ENCODE assay signal across 17 cellular contexts in genomic region chr11:36030707-36031365, GRCh38.
DNase-seq lines count a peak whose midpoint lies in the region; ATAC-seq and TF ChIP-seq lines count a peak whose summit lies in the region.
"Had no signal": no experiment of that assay in that cellular context is flagged by ENCODE, and none has a peak within 500 bp of the region (broad histone marks: within the 10 kb centered on the region; RNA-seq: fewer than 3 reads in every experiment).

No MANE protein-coding gene starts in this region.

- peaks cover 1% of the 10 kb centered on the region for H3K9me3 ChIP-seq in trophoblast cell (ENCODE audit: insufficient read depth, low read depth, low read length)
- H3K9me3 ChIP-seq: colonic mucosa, left lung had no signal

- no peaks in the 10 kb centered on the region for H3K36me3 Mint-ChIP-seq in stimulated activated effector memory CD8-positive, alpha-beta T cell treated with anti-CD3 and anti-CD28 coated beads, Interleukin-12 subunit alpha, Interleukin-12 subunit beta, amount 100 ng/mL, for 72 hours

- no peak overlapping the region for H3K9ac ChIP-seq in trophoblast cell (ENCODE audit: low read length)

- H2BK120ac ChIP-seq in trophoblast cell (ENCODE audit: insufficient read depth, low read length, poor library complexity) = peak overlapping the region; percentile 36

- H3K4me3 ChIP-seq in fibroblast of mammary gland (ENCODE audit: control insufficient read depth, low read depth, low read length) = no peak overlapping the region
- no peak overlapping the region for H3K4me3 ChIP-seq in trophoblast cell (ENCODE audit: low read depth, low read length)
- H3K4me3 ChIP-seq: colonic mucosa, left lung had no signal

- H3K23ac ChIP-seq in trophoblast cell (ENCODE audit: low read length) = no peak overlapping the region

- H3K4me2 ChIP-seq in trophoblast cell (ENCODE audit: low read length) = no peak overlapping the region

- H2AFZ ChIP-seq in trophoblast cell (ENCODE audit: insufficient read depth, low read length, poor library complexity) = no peak overlapping the region

- no peak overlapping the region for H3K27ac ChIP-seq in trophoblast cell (ENCODE audit: low read depth, low read length)
- H3K27ac ChIP-seq: colonic mucosa, HL-60, left lung had no signal

- H4K12ac ChIP-seq in trophoblast cell (ENCODE audit: low read depth, low read length) = no peak overlapping the region

- no peak overlapping the region for H3K14ac ChIP-seq in trophoblast cell (ENCODE audit: low read length)

- no peaks in the 10 kb centered on the region for H3K4me1 Mint-ChIP-seq in stimulated activated effector memory CD8-positive, alpha-beta T cell treated with anti-CD3 and anti-CD28 coated beads, Interleukin-12 subunit alpha, Interleukin-12 subunit beta, amount 100 ng/mL, for 72 hours
- H3K4me1 Mint-ChIP-seq: activated CD4-positive, alpha-beta T cell treated with anti-CD3 and anti-CD28 coated beads, Interleukin-2, amount 10 ng/mL, durations not matched to agents 7 days and 5 days had no signal

- peak overlapping the region; percentile 41 for H4K91ac ChIP-seq in trophoblast cell (ENCODE audit: low read depth, low read length)

- H3K4ac ChIP-seq in trophoblast cell (ENCODE audit: low read depth, low read length) = no peak overlapping the region

- H2AK5ac ChIP-seq in trophoblast cell (ENCODE audit: low read length) = no peak overlapping the region

- H3K4me1 ChIP-seq in trophoblast cell (ENCODE audit: control insufficient read depth in 1 of 2, insufficient read depth in 2 of 2, low read length in 2 of 2) = peaks cover 41 to 56% of the 10 kb centered on the region in 2 experiments
- H3K4me1 ChIP-seq: colonic mucosa, left lung had no signal

- peak; percentile 70 for DNase-seq in EL
- peak; percentile 78 for DNase-seq in NCI-H69 (lab: John Stamatoyannopoulos, UW)
- peak; percentile 74 for DNase-seq in fibroblast of mammary gland (ENCODE audit: low read depth)
- peak; percentile 18 to 37 for DNase-seq in trophoblast cell
- no peak for DNase-seq in stimulated activated effector memory CD8-positive, alpha-beta T cell treated with anti-CD3 and anti-CD28 coated beads, Interleukin-12 subunit alpha, Interleukin-12 subunit beta, amount 100 ng/mL, for 72 hours (ENCODE audit: low spot score in 2 of 2)
- DNase-seq: activated CD4-positive, alpha-beta T cell treated with anti-CD3 and anti-CD28 coated beads, Interleukin-2, amount 10 ng/mL, durations not matched to agents 7 days and 5 days; activated naive CD4-positive, alpha-beta T cell treated with Interleukin-2 at 50 U/mL for 16 hours; colonic mucosa; left lung; MV-4-11; stimulated activated CD4-positive, alpha-beta T cell treated with anti-CD3 and anti-CD28 coated beads, Interleukin-2, amount 100 ng/mL, for 24 hours; stimulated activated naive CD8-positive, alpha-beta T cell treated with anti-CD3 and anti-CD28 coated beads, Interleukin-15, Interleukin-2, amounts not matched to agents 100 U/mL and 50 U/mL, for 24 hours; T-helper 1 cell had no signal

- H2BK5ac ChIP-seq in trophoblast cell (ENCODE audit: low read depth, low read length, poor library complexity) = no peak overlapping the region

- ATAC-seq in stimulated activated effector memory CD8-positive, alpha-beta T cell treated with anti-CD3 and anti-CD28 coated beads, Interleukin-12 subunit alpha, Interleukin-12 subunit beta, amount 100 ng/mL, for 72 hours = no peak
- ATAC-seq in HG02870 (IDR thresholded peaks at IDR 0.05; ENCODE audit: unreplicated experiment) = no peak
- no peak for ATAC-seq in GM18502 (IDR thresholded peaks at IDR 0.05; ENCODE audit: poor library complexity, unreplicated experiment)
- ATAC-seq in GM21515 (IDR thresholded peaks at IDR 0.05; ENCODE audit: unreplicated experiment) = no peak
- ATAC-seq: left lung; stimulated activated naive CD8-positive, alpha-beta T cell treated with anti-CD3 and anti-CD28 coated beads, Interleukin-15, Interleukin-2, amounts not matched to agents 100 U/mL and 50 U/mL, for 24 hours had no signal

- H2BK12ac ChIP-seq in trophoblast cell (ENCODE audit: low read length) = peak overlapping the region; percentile 58

- no peak overlapping the region for H3K4me3 Mint-ChIP-seq in stimulated activated effector memory CD8-positive, alpha-beta T cell treated with anti-CD3 and anti-CD28 coated beads, Interleukin-12 subunit alpha, Interleukin-12 subunit beta, amount 100 ng/mL, for 72 hours
- H3K4me3 Mint-ChIP-seq: activated CD4-positive, alpha-beta T cell treated with anti-CD3 and anti-CD28 coated beads, Interleukin-2, amount 10 ng/mL, durations not matched to agents 7 days and 5 days had no signal

- no peaks in the 10 kb centered on the region for H3K36me3 ChIP-seq in trophoblast cell (ENCODE audit: control insufficient read depth in 1 of 2, insufficient read depth in 2 of 2, low read length in 2 of 2)
- H3K36me3 ChIP-seq: colonic mucosa, left lung had no signal

- WGBS in trophoblast cell (ENCODE audit: extremely low coverage, insufficient coverage, insufficient read length) = no CpG with 5 or more reads among the region's 2 CpGs

- H3K79me1 ChIP-seq in trophoblast cell (ENCODE audit: low read length) = peaks cover 26% of the 10 kb centered on the region

- H3K18ac ChIP-seq in trophoblast cell (ENCODE audit: low read length) = no peak overlapping the region

- H3K79me2 ChIP-seq in trophoblast cell (ENCODE audit: control insufficient read depth, insufficient read depth, low read length, poor library complexity) = peaks cover 6% of the 10 kb centered on the region

- H3K27me3 ChIP-seq in trophoblast cell (ENCODE audit: insufficient read depth, low read length) = no peaks in the 10 kb centered on the region
- H3K27me3 ChIP-seq: colonic mucosa, left lung had no signal

- TF ChIP-seq CTCF in fibroblast of mammary gland (conservative IDR thresholded peaks at IDR 0.05; ENCODE audit: control insufficient read depth, insufficient read depth, low read depth, low read length) = no peak

- H4K8ac ChIP-seq in trophoblast cell (ENCODE audit: low read depth, low read length) = no peak overlapping the region

- H3K27ac Mint-ChIP-seq in stimulated activated effector memory CD8-positive, alpha-beta T cell treated with anti-CD3 and anti-CD28 coated beads, Interleukin-12 subunit alpha, Interleukin-12 subunit beta, amount 100 ng/mL, for 72 hours = no peak overlapping the region
- H3K27ac Mint-ChIP-seq: activated CD4-positive, alpha-beta T cell treated with anti-CD3 and anti-CD28 coated beads, Interleukin-2, amount 10 ng/mL, durations not matched to agents 7 days and 5 days had no signal

- H3K9me3 Mint-ChIP-seq in stimulated activated effector memory CD8-positive, alpha-beta T cell treated with anti-CD3 and anti-CD28 coated beads, Interleukin-12 subunit alpha, Interleukin-12 subunit beta, amount 100 ng/mL, for 72 hours = no peaks in the 10 kb centered on the region
- H3K9me3 Mint-ChIP-seq: activated CD4-positive, alpha-beta T cell treated with anti-CD3 and anti-CD28 coated beads, Interleukin-2, amount 10 ng/mL, durations not matched to agents 7 days and 5 days had no signal

Comparison
In these comparisons a context has a peak if more than half of its experiments do, and no peak if none do; other contexts are left out.
1. DNase-seq: peak in EL (single experiment), NCI-H69 (single experiment), fibroblast of mammary gland (single experiment) and trophoblast cell (2 of 2); none in stimulated activated effector memory CD8-positive, alpha-beta T cell treated with anti-CD3 and anti-CD28 coated beads, Interleukin-12 subunit alpha, Interleukin-12 subunit beta, amount 100 ng/mL, for 72 hours (0 of 2).